ENCODE assay signal across 13 cellular contexts in the genomic region with DNA sequence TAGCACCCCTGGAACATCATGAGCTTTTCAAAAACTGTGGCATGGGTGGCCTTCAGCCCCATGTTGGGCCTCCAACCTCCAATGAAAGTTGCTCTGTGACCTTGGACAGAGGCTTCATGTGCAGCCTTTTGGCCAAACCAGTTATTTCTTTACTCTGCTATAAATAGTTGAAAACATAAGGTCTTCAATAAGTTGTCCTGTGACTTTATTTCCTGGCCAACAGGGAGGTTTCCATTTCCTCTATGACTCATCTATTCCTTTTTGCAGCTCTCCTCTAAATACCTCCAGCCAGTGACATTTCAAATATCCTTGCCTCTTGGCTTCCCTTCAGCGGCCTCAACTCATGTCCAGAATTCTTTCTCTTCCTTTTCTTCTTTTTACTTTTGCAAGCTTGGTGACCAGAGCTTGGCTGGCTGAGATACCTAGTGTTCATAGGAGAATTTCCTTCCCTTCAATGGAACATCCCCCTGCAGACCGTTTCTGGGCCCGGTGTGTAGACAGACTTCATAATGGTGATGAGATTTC. TPM values are rescaled to one million over a fixed set of nuclear protein-coding genes. Genes with fewer than 3 reads are reported as not detected.
DNase-seq lines count a peak whose midpoint lies in the region; TF ChIP-seq lines count a peak whose summit lies in the region.
"Had no signal": no experiment of that assay in that cellular context is flagged by ENCODE, and none has a peak within 500 bp of the region (broad histone marks: within the 10 kb centered on the region; RNA-seq: fewer than 3 reads in every experiment).

No MANE protein-coding gene starts in this region.

- peak overlapping the region; percentile 87 for H3K27ac ChIP-seq in ACC112 (ENCODE audit: low read depth, low read length)
- H3K27ac ChIP-seq in hepatocyte: peak overlapping the region; percentile 53
- H3K27ac ChIP-seq: parathyroid adenoma had no signal

- H3K27ac Mint-ChIP-seq in activated CD4-positive, alpha-beta T cell treated with anti-CD3 and anti-CD28 coated beads, Interleukin-2, amount 10 ng/mL, durations not matched to agents 24 days and 14 days: no peak overlapping the region
- H3K27ac Mint-ChIP-seq: CD4-positive, alpha-beta memory T cell had no signal

- TF ChIP-seq CTCF in HFF-Myc (IDR thresholded peaks at IDR 0.05; ENCODE audit: low read depth, low read length, missing control alignments) (no peak), hepatocyte (IDR thresholded peaks at IDR 0.05; ENCODE audit: poor library complexity) (no peak)

- peaks cover 17% of the 10 kb centered on the region for H3K27me3 Mint-ChIP-seq in activated CD4-positive, alpha-beta T cell treated with anti-CD3 and anti-CD28 coated beads, Interleukin-2, amount 10 ng/mL, durations not matched to agents 24 days and 14 days

- H3K79me2 ChIP-seq in ACC112 (ENCODE audit: control insufficient read depth, insufficient read depth, low read length, unreplicated experiment) (no peaks in the 10 kb centered on the region), hepatocyte (no peaks in the 10 kb centered on the region)
- H3K79me2 ChIP-seq: parathyroid adenoma had no signal

- DNase-seq in HFF-Myc (ENCODE audit: extremely low read depth, low read depth) (peak; percentile 67), amniotic epithelial cell (ENCODE audit: low read depth) (peak; percentile 34), hepatocyte (ENCODE audit: low spot score) (peak; percentile 6), cerebellum (ENCODE audit: low spot score) (no peak), ureter (ENCODE audit: low spot score) (no peak), NCI-H1436 treated with DMSO at 0.1 percent for 48 hours (lab: John Stamatoyannopoulos, UW) (no peak)
- no peak for DNase-seq in activated CD4-positive, alpha-beta T cell treated with anti-CD3 and anti-CD28 coated beads, Interleukin-2, amount 10 ng/mL, durations not matched to agents 24 days and 14 days
- DNase-seq: CD4-positive, alpha-beta memory T cell; KG1; NCI-H510A treated with DMSO at 0.1 percent for 48 hours had no signal

- no peaks in the 10 kb centered on the region for H3K9me2 ChIP-seq in hepatocyte (replicated peaks; ENCODE audit: insufficient read depth)

- intact Hi-C loops in activated CD4-positive, alpha-beta T cell treated with anti-CD3 and anti-CD28 coated beads, Interleukin-2, amount 10 ng/mL, durations not matched to agents 24 days and 14 days (cut with micrococcal nuclease): no loop called here

- H3K4me3 ChIP-seq in ACC112 (ENCODE audit: low read depth, low read length): peak overlapping the region; percentile 31; the same call in 1 of the 2 replicates
- no peak overlapping the region for H3K4me3 ChIP-seq in HFF-Myc (replicated peaks; ENCODE audit: low read depth, low read length)
- H3K4me3 ChIP-seq in hepatocyte: no peak overlapping the region

- H3K4me1 ChIP-seq in ACC112 (ENCODE audit: control insufficient read depth, insufficient read depth, low read length, unreplicated experiment) (peaks cover 29% of the 10 kb centered on the region), hepatocyte (ENCODE audit: insufficient read depth) (no peaks in the 10 kb centered on the region)
- H3K4me1 ChIP-seq: parathyroid adenoma had no signal

- H3K27me3 ChIP-seq in ACC112 (ENCODE audit: insufficient read depth, low read length) (no peaks in the 10 kb centered on the region; the same call in 1 of the 2 replicates), hepatocyte (no peaks in the 10 kb centered on the region)

- H3K9me3 ChIP-seq in hepatocyte (ENCODE audit: low read depth): no peaks in the 10 kb centered on the region

- no peaks in the 10 kb centered on the region for H3K9me3 Mint-ChIP-seq in activated CD4-positive, alpha-beta T cell treated with anti-CD3 and anti-CD28 coated beads, Interleukin-2, amount 10 ng/mL, durations not matched to agents 24 days and 14 days

- H3K36me3 ChIP-seq in ACC112 (ENCODE audit: insufficient read depth, low read length) (no peaks in the 10 kb centered on the region), hepatocyte (replicated peaks; ENCODE audit: insufficient read depth, low read depth) (no peaks in the 10 kb centered on the region)

- H2AFZ ChIP-seq in ACC112 (ENCODE audit: low read length, unreplicated experiment): no peak overlapping the region
- H2AFZ ChIP-seq in hepatocyte: no peak overlapping the region
- H2AFZ ChIP-seq: parathyroid adenoma had no signal

- no peak overlapping the region for H3K4me3 Mint-ChIP-seq in activated CD4-positive, alpha-beta T cell treated with anti-CD3 and anti-CD28 coated beads, Interleukin-2, amount 10 ng/mL, durations not matched to agents 24 days and 14 days
- H3K4me3 Mint-ChIP-seq: CD4-positive, alpha-beta memory T cell had no signal

- peaks cover 4% of the 10 kb centered on the region for H3K4me1 Mint-ChIP-seq in activated CD4-positive, alpha-beta T cell treated with anti-CD3 and anti-CD28 coated beads, Interleukin-2, amount 10 ng/mL, durations not matched to agents 24 days and 14 days
- H3K4me1 Mint-ChIP-seq: CD4-positive, alpha-beta memory T cell had no signal

- no peaks in the 10 kb centered on the region for H4K20me1 ChIP-seq in hepatocyte (ENCODE audit: insufficient read depth, poor library complexity, severe bottlenecking)

- H3K36me3 Mint-ChIP-seq in activated CD4-positive, alpha-beta T cell treated with anti-CD3 and anti-CD28 coated beads, Interleukin-2, amount 10 ng/mL, durations not matched to agents 24 days and 14 days (ENCODE audit: low read depth): no peaks in the 10 kb centered on the region
- H3K36me3 Mint-ChIP-seq: CD4-positive, alpha-beta memory T cell had no signal

- no peak overlapping the region for H3K4me2 ChIP-seq in hepatocyte

- 86% methylated on average over 3 of the region's 3 CpGs for WGBS in hepatocyte (ENCODE audit: low lambda C conversion rate, missing lambda C conversion rate)

RNA-seq across cellular contexts. Expression of a gene that starts 22.7 kb away (rescaled TPM):
- total RNA-seq in hepatocyte: 0.12 and 0.13 TPM in 2 replicates
- not detected in 2 replicates for polyA plus RNA-seq in hepatocyte
- not detected in 2 replicates for total RNA-seq in activated CD4-positive, alpha-beta T cell treated with anti-CD3 and anti-CD28 coated beads, Interleukin-2, amount 10 ng/mL, durations not matched to agents 24 days and 14 days
- total RNA-seq in cerebellum: 29.4 TPM
- total RNA-seq in ureter: not detected
- total RNA-seq: CD4-positive, alpha-beta memory T cell; T-helper 2 cell treated with Interferon-gamma antibody and Interleukin-4, amounts not matched to agents 100 ng/mL and 5 ng/mL, for 36 hours had no signal
- polyA plus RNA-seq: CD4-positive, alpha-beta memory T cell had no signal

Comparison
In these comparisons a context has a peak if more than half of its experiments do, and no peak if none do; other contexts are left out.
1. DNase-seq: peak in HFF-Myc (single experiment), amniotic epithelial cell (single experiment) and hepatocyte (single experiment); none in activated CD4-positive, alpha-beta T cell treated with anti-CD3 and anti-CD28 coated beads, Interleukin-2, amount 10 ng/mL, durations not matched to agents 24 days and 14 days (single experiment), cerebellum (single experiment), ureter (single experiment) and NCI-H1436 treated with DMSO at 0.1 percent for 48 hours (single experiment).
2. RNA of a gene that starts 22.7 kb away (total RNA-seq): 29.4 TPM in cerebellum (single experiment); 0.12 to 0.13 TPM in hepatocyte, not detected in activated CD4-positive, alpha-beta T cell treated with anti-CD3 and anti-CD28 coated beads, Interleukin-2, amount 10 ng/mL, durations not matched to agents 24 days and 14 days and not detected in ureter (single experiment); every median in the first group is over 10 times any median in the second.